In the genomic region with DNA sequence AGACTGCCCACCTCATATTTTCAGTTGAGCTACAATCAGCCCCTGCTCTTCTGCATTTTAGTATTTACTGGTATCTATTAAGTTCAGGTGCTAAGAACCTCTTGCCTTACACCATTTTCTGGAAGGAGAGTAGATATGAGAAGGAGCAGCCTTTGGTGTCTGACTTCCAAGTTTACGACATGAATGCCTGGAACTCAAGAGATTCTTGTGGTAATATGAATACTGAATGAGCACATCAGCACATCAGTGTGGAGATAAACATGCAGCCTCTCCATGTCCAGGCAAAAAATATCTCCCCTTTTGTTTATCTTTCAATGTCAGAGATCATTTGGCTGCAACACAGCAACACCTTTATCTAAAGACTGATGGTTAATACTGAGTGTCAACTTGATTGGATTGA, we compare ENCODE assay signal across 1 cellular context.
TF ChIP-seq lines count a peak whose summit lies in the region.

No MANE protein-coding gene starts in this region.

TF ChIP-seq in IMR-90, 13 proteins besides CTCF, POLR2A, EP300 and RAD21:
- TF ChIP-seq, protein P1, sequence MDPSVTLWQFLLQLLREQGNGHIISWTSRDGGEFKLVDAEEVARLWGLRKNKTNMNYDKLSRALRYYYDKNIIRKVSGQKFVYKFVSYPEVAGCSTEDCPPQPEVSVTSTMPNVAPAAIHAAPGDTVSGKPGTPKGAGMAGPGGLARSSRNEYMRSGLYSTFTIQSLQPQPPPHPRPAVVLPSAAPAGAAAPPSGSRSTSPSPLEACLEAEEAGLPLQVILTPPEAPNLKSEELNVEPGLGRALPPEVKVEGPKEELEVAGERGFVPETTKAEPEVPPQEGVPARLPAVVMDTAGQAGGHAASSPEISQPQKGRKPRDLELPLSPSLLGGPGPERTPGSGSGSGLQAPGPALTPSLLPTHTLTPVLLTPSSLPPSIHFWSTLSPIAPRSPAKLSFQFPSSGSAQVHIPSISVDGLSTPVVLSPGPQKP (IDR thresholded peaks at IDR 0.05; ENCODE audit: borderline replicate concordance, low read depth, low read length): no peak
- no peak for TF ChIP-seq RCOR1 (IDR thresholded peaks at IDR 0.05; ENCODE audit: insufficient replicate concordance, low read length)
- no peak for TF ChIP-seq BHLHE40 (IDR thresholded peaks at IDR 0.05; ENCODE audit: low read depth, low read length)
- no peak for TF ChIP-seq SMC3 (IDR thresholded peaks at IDR 0.05; ENCODE audit: low read depth, low read length)
TF ChIP-seq in IMR-90: peak in this region for 0.
